In genomic region chr15:92101706-92102434, GRCh38 we compare ENCODE assay signal across 13 cellular contexts.
DNase-seq lines count a peak whose midpoint lies in the region; ATAC-seq and TF ChIP-seq lines count a peak whose summit lies in the region.
"Had no signal": no experiment of that assay in that cellular context is flagged by ENCODE, and none has a peak within 500 bp of the region (broad histone marks: within the 10 kb centered on the region; RNA-seq: fewer than 3 reads in every experiment).

No MANE protein-coding gene starts in this region.

- H2BK5ac ChIP-seq in H9 (ENCODE audit: insufficient read length, low read length): no peak overlapping the region

- no peak for TF ChIP-seq POLR2A in breast epithelium (IDR thresholded peaks at IDR 0.05)

- no peak overlapping the region for H3K4me2 ChIP-seq in H9 (ENCODE audit: insufficient read depth, insufficient read length, low read length)
- H3K4me2 ChIP-seq in Loucy (ENCODE audit: low read depth, low read length, poor library complexity, severe bottlenecking): no peak overlapping the region

- peak; percentile 21 for DNase-seq in activated CD4-positive, alpha-beta T cell treated with anti-CD3 and anti-CD28 coated beads for 36 hours
- no peak for DNase-seq in activated CD4-positive, alpha-beta T cell treated with anti-CD3 and anti-CD28 coated beads for 4 hours
- DNase-seq in H9: no peak
- DNase-seq in naive thymus-derived CD8-positive, alpha-beta T cell: no peak
- no peak for DNase-seq in NCI-H1694 (lab: John Stamatoyannopoulos, UW)
- DNase-seq in GM19238 (ENCODE audit: insufficient read length, low spot score): no peak
- no peak for DNase-seq in breast epithelium (ENCODE audit: low spot score in 2 of 2)
- DNase-seq: Kasumi-1; NCI-H69; stimulated activated CD4-positive, alpha-beta T cell treated with anti-CD3 and anti-CD28 coated beads, Interleukin-15, amount 100 ng/mL, for 24 hours had no signal

- no peaks in the 10 kb centered on the region for H3F3A ChIP-seq in Loucy (ENCODE audit: low read depth)

- H3K4me3 Mint-ChIP-seq in activated CD4-positive, alpha-beta T cell treated with anti-CD3 and anti-CD28 coated beads for 36 hours: no peak overlapping the region
- H3K4me3 Mint-ChIP-seq in H9: no peak overlapping the region
- H3K4me3 Mint-ChIP-seq in naive thymus-derived CD8-positive, alpha-beta T cell: peak overlapping the region in 5 of 10 donors; percentile 0 to 50 (median 8)
- H3K4me3 Mint-ChIP-seq: activated naive CD8-positive, alpha-beta T cell; neural crest cell had no signal

- H3K23me2 ChIP-seq in H9 (ENCODE audit: insufficient read length, low read depth, low read length, poor library complexity, severe bottlenecking): no peaks in the 10 kb centered on the region

- H3K9ac ChIP-seq in H9 (ENCODE audit: extremely low read depth, insufficient read length, low read length): no peak overlapping the region
- no peak overlapping the region for H3K9ac ChIP-seq in Loucy (ENCODE audit: low read depth, low read length, poor library complexity, severe bottlenecking)

- H2BK20ac ChIP-seq in H9 (ENCODE audit: low read depth, low read length, poor library complexity, severe bottlenecking): no peak overlapping the region

- H3K9me3 ChIP-seq in H9 (ENCODE audit: control insufficient read depth, low read depth, low read length): no peaks in the 10 kb centered on the region
- H3K9me3 ChIP-seq in Loucy (ENCODE audit: insufficient read depth, low read depth, low read length): no peaks in the 10 kb centered on the region
- H3K9me3 ChIP-seq in breast epithelium: no peaks in the 10 kb centered on the region

- H3K4me3 ChIP-seq in Loucy (ENCODE audit: low read length, poor library complexity, severe bottlenecking) (no peak overlapping the region), breast epithelium (no peak overlapping the region)

- CTCF ChIA-PET in activated CD4-positive, alpha-beta T cell treated with anti-CD3 and anti-CD28 coated beads for 36 hours (lab: Charles Lee): interaction anchor here (0.6 to 1.0 kb wide), 3 partner anchors 19 to 57 kb away, joined by 3 read pairs; no protein-coding TSS in a partner anchor

- H3K27ac ChIP-seq in H9 (ENCODE audit: insufficient read length, low read depth, low read length): no peak overlapping the region
- no peak overlapping the region for H3K27ac ChIP-seq in breast epithelium

- no peak overlapping the region for H3K4ac ChIP-seq in H9 (ENCODE audit: low read depth, low read length)

- no peaks in the 10 kb centered on the region for H3K79me2 ChIP-seq in H9 (ENCODE audit: insufficient read depth, low read length)
- no peaks in the 10 kb centered on the region for H3K79me2 ChIP-seq in Loucy (ENCODE audit: insufficient read depth, low read length)

- H2AK5ac ChIP-seq in H9 (ENCODE audit: insufficient read length, low read length): no peak overlapping the region

- H3K9me2 ChIP-seq in Loucy (replicated peaks; ENCODE audit: low read depth, low read length): no peaks in the 10 kb centered on the region

- ATAC-seq in activated CD4-positive, alpha-beta T cell treated with anti-CD3 and anti-CD28 coated beads for 36 hours: no peak
- ATAC-seq in naive thymus-derived CD8-positive, alpha-beta T cell: peak in 1 of 2 donors; percentile 38

- H3T11ph ChIP-seq in H9 (ENCODE audit: low read length): no peak overlapping the region

- H3K14ac ChIP-seq in H9 (ENCODE audit: insufficient read depth, low read length): peak overlapping the region; percentile 44; the same call in 1 of the 2 replicates

- no peak overlapping the region for H3K23ac ChIP-seq in H9 (ENCODE audit: insufficient read length, low read depth, low read length)

- no peak overlapping the region for H2BK12ac ChIP-seq in H9 (ENCODE audit: insufficient read length, low read depth, low read length)

- H3K36me3 ChIP-seq in Loucy (ENCODE audit: insufficient read depth, low read length): no peaks in the 10 kb centered on the region
- no peaks in the 10 kb centered on the region for H3K36me3 ChIP-seq in breast epithelium

- H3K9me3 Mint-ChIP-seq in activated CD4-positive, alpha-beta T cell treated with anti-CD3 and anti-CD28 coated beads for 36 hours (ENCODE audit: low read depth): no peaks in the 10 kb centered on the region
- no peaks in the 10 kb centered on the region; a peak in 3 of 5 replicates for H3K9me3 Mint-ChIP-seq in H9
- H3K9me3 Mint-ChIP-seq in naive thymus-derived CD8-positive, alpha-beta T cell: peaks cover 0 to 2% (median 0%) of the 10 kb centered on the region in 9 donors
- H3K9me3 Mint-ChIP-seq: neural crest cell had no signal

- no peak overlapping the region for H2AFZ ChIP-seq in H9 (ENCODE audit: low read length)
- H2AFZ ChIP-seq in Loucy (ENCODE audit: low read length): peak overlapping the region; percentile 24; the same call in 1 of the 2 replicates

- no peak overlapping the region for H3K56ac ChIP-seq in H9 (ENCODE audit: insufficient read length, low read depth, low read length)

- no peak overlapping the region for H4K91ac ChIP-seq in H9 (ENCODE audit: insufficient read length, low read depth, low read length)

- no peak overlapping the region for H2BK15ac ChIP-seq in H9 (ENCODE audit: low read depth, low read length)

- intact Hi-C loops in activated CD4-positive, alpha-beta T cell treated with anti-CD3 and anti-CD28 coated beads for 36 hours (cut with DNase I, micrococcal nuclease): no loop called here
- intact Hi-C loops in breast epithelium (cut with DNase I; ENCODE audit: low total_unique reads): no loop called here

- H3K27me3 Mint-ChIP-seq in activated CD4-positive, alpha-beta T cell treated with anti-CD3 and anti-CD28 coated beads for 36 hours: no peaks in the 10 kb centered on the region
- H3K27me3 Mint-ChIP-seq in H9 (ENCODE audit: low read depth): no peaks in the 10 kb centered on the region
- peaks cover 0 to 3% (median 0%) of the 10 kb centered on the region in 5 donors for H3K27me3 Mint-ChIP-seq in naive thymus-derived CD8-positive, alpha-beta T cell
- H3K27me3 Mint-ChIP-seq: activated naive CD8-positive, alpha-beta T cell had no signal

- peaks cover 21% of the 10 kb centered on the region for H3K4me1 Mint-ChIP-seq in activated CD4-positive, alpha-beta T cell treated with anti-CD3 and anti-CD28 coated beads for 36 hours
- H3K4me1 Mint-ChIP-seq in H9: peaks cover 52 to 59% of the 10 kb centered on the region in 2 experiments
- peaks cover 16 to 35% (median 31%) of the 10 kb centered on the region in 4 donors for H3K4me1 Mint-ChIP-seq in naive thymus-derived CD8-positive, alpha-beta T cell

- H2BK120ac ChIP-seq in H9 (ENCODE audit: low read depth, low read length, poor library complexity, severe bottlenecking): no peak overlapping the region

- H3K27me3 ChIP-seq in H9 (ENCODE audit: insufficient read depth, low read length) (no peaks in the 10 kb centered on the region), Loucy (ENCODE audit: insufficient read depth, low read length, poor library complexity, severe bottlenecking) (no peaks in the 10 kb centered on the region), breast epithelium (no peaks in the 10 kb centered on the region)

- no peaks in the 10 kb centered on the region for H3K79me1 ChIP-seq in H9 (ENCODE audit: insufficient read depth, low read depth, low read length, poor library complexity, severe bottlenecking)

- H4K5ac ChIP-seq in H9 (ENCODE audit: insufficient read length, low read depth, low read length): no peak overlapping the region

- no CpG with 5 or more reads among the region's 9 CpGs for WGBS in H9 (ENCODE audit: extremely low coverage, insufficient read length, low lambda C conversion rate)

- peaks cover 4% of the 10 kb centered on the region for H3K36me3 Mint-ChIP-seq in activated CD4-positive, alpha-beta T cell treated with anti-CD3 and anti-CD28 coated beads for 36 hours (ENCODE audit: low read depth)
- peaks cover 0 to 10% (median 0%) of the 10 kb centered on the region in 3 experiments; a peak in 4 of 7 replicates for H3K36me3 Mint-ChIP-seq in H9 (ENCODE audit: insufficient read depth in 1 of 3, low read depth in 3 of 3)
- H3K36me3 Mint-ChIP-seq in naive thymus-derived CD8-positive, alpha-beta T cell: peaks cover 0 to 22% (median 9%) of the 10 kb centered on the region in 3 donors

- no peaks in the 10 kb centered on the region; the same call in 1 of the 2 replicates for H3K4me1 ChIP-seq in H9 (ENCODE audit: insufficient read depth, low read length)
- H3K4me1 ChIP-seq in Loucy (ENCODE audit: insufficient read depth, low read length, poor library complexity, severe bottlenecking): peaks cover 27% of the 10 kb centered on the region
- peaks cover 0 to 9% of the 10 kb centered on the region in 2 donors for H3K4me1 ChIP-seq in breast epithelium

- H4K20me1 ChIP-seq in H9 (ENCODE audit: control insufficient read depth, insufficient read depth, insufficient read length) (no peaks in the 10 kb centered on the region), Loucy (ENCODE audit: insufficient read depth, low read length, poor library complexity, severe bottlenecking) (no peaks in the 10 kb centered on the region)

- H3K18ac ChIP-seq in H9 (ENCODE audit: insufficient read length, low read depth, low read length): peak overlapping the region; percentile 13

- POLR2A ChIA-PET in activated CD4-positive, alpha-beta T cell treated with anti-CD3 and anti-CD28 coated beads for 36 hours (lab: Charles Lee): no interaction called here
- POLR2A ChIA-PET in naive thymus-derived CD8-positive, alpha-beta T cell (lab: Charles Lee): no interaction called here

- H3K27ac Mint-ChIP-seq in activated CD4-positive, alpha-beta T cell treated with anti-CD3 and anti-CD28 coated beads for 36 hours: peak overlapping the region; percentile 66
- peak overlapping the region; percentile 5 to 81 (median 28); a peak in 6 of 7 replicates for H3K27ac Mint-ChIP-seq in H9
- H3K27ac Mint-ChIP-seq in naive thymus-derived CD8-positive, alpha-beta T cell: peak overlapping the region in 6 of 10 donors; percentile 27 to 87 (median 45)
- H3K27ac Mint-ChIP-seq: activated naive CD8-positive, alpha-beta T cell had no signal

- no peak overlapping the region for H4K8ac ChIP-seq in H9 (replicated peaks; ENCODE audit: insufficient read length, low read depth, low read length)

- TF ChIP-seq CTCF in H9 (conservative IDR thresholded peaks at IDR 0.05) (no peak), Loucy (conservative IDR thresholded peaks at IDR 0.05; ENCODE audit: low read length) (no peak), breast epithelium (IDR thresholded peaks at IDR 0.05) (no peak)
